In the genomic region with DNA sequence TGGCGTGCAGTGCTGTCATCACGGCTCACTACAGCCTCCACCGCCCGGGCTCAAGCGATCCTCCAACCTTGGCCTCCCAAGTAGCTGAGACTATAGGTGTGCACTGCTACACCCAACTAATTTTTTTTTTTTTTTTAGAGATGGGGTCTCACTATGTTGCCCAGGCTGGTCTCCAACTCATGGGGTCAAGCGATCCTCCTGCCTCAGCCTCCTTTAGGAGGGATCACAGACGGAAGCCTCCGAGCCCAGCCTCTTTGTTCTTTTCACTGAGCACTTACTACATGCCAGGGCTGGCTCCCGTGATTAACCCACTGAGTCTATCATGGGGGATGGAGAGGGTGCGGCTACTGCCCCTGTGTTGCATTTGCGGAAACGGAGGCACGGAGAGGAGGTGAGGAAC, we compare ENCODE assay signal across 1 cellular context.
TF ChIP-seq lines count a peak whose summit lies in the region.

No MANE protein-coding gene starts in this region.

TF ChIP-seq in K562, 482 proteins besides CTCF, POLR2A, EP300 and RAD21:
- no peak for TF ChIP-seq DIDO1 (tag; IDR thresholded peaks at IDR 0.05; ENCODE audit: low read depth)
- TF ChIP-seq ETS1 (conservative IDR thresholded peaks at IDR 0.05; ENCODE audit: control insufficient read depth, low read depth, low read length): no peak
- TF ChIP-seq MEIS2 (IDR thresholded peaks at IDR 0.05; ENCODE audit: partially characterized antibody): no peak
- no peak for TF ChIP-seq PML (IDR thresholded peaks at IDR 0.05; ENCODE audit: low read length)
- no peak for TF ChIP-seq ZNF165 (CRISPR knock-in tag; IDR thresholded peaks at IDR 0.05; ENCODE audit: borderline replicate concordance)
- TF ChIP-seq ZNF121 (CRISPR knock-in tag; conservative IDR thresholded peaks at IDR 0.05): peak; percentile 92
- TF ChIP-seq, protein P1, sequence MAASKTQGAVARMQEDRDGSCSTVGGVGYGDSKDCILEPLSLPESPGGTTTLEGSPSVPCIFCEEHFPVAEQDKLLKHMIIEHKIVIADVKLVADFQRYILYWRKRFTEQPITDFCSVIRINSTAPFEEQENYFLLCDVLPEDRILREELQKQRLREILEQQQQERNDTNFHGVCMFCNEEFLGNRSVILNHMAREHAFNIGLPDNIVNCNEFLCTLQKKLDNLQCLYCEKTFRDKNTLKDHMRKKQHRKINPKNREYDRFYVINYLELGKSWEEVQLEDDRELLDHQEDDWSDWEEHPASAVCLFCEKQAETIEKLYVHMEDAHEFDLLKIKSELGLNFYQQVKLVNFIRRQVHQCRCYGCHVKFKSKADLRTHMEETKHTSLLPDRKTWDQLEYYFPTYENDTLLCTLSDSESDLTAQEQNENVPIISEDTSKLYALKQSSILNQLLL (CRISPR knock-in tag; IDR thresholded peaks at IDR 0.05; ENCODE audit: borderline replicate concordance): no peak
